ENCODE assay signal across 25 cellular contexts in genomic region chr2:209086761-209087160, GRCh38.
"Had no signal": no experiment of that assay in that cellular context is flagged by ENCODE, and none has a peak within 500 bp of the region (broad histone marks: within the 10 kb centered on the region; RNA-seq: fewer than 3 reads in every experiment).

No MANE protein-coding gene starts in this region.

- H3K27me3 ChIP-seq: adrenal gland, body of pancreas, colonic mucosa had no signal

- H3K27ac ChIP-seq: adrenal gland, body of pancreas, colonic mucosa, VCaP had no signal

- H3K4me1 Mint-ChIP-seq: activated B cell treated with CpG ODN at 0.5 μM for 24 hours; activated naive CD4-positive, alpha-beta T cell treated with anti-CD3 and anti-CD28 coated beads, Interleukin-2, amount 50 U/mL, for 24 hours; activated naive CD8-positive, alpha-beta T cell treated with anti-CD3 and anti-CD28 coated beads for 36 hours; activated naive CD8-positive, alpha-beta T cell treated with anti-CD3 and anti-CD28 coated beads, Interleukin-2, amount 50 U/mL, for 24 hours; activated T-helper 17 cell treated with anti-CD3 and anti-CD28 coated beads, Interleukin-2, amount 50 U/mL, for 72 hours had no signal

- H3K36me3 Mint-ChIP-seq: activated naive CD4-positive, alpha-beta T cell treated with anti-CD3 and anti-CD28 coated beads, Interleukin-2, amount 50 U/mL, for 24 hours; activated naive CD8-positive, alpha-beta T cell treated with anti-CD3 and anti-CD28 coated beads for 36 hours had no signal

- H3K36me3 ChIP-seq: adrenal gland, colonic mucosa had no signal

- H3K27me3 Mint-ChIP-seq: activated B cell treated with CpG ODN at 0.5 μM for 24 hours; activated CD8-positive, alpha-beta T cell treated with anti-CD3 and anti-CD28 coated beads for 36 hours; activated naive CD4-positive, alpha-beta T cell treated with anti-CD3 and anti-CD28 coated beads, Interleukin-2, amount 50 U/mL, for 24 hours; activated naive CD8-positive, alpha-beta T cell treated with anti-CD3 and anti-CD28 coated beads for 36 hours; activated naive CD8-positive, alpha-beta T cell treated with anti-CD3 and anti-CD28 coated beads, Interleukin-2, amount 50 U/mL, for 24 hours; activated T-helper 17 cell treated with anti-CD3 and anti-CD28 coated beads, Interleukin-2, amount 50 U/mL, for 72 hours had no signal

- H3K4me1 ChIP-seq: adrenal gland, body of pancreas, colonic mucosa had no signal

- H3K27ac Mint-ChIP-seq: activated B cell treated with CpG ODN at 0.5 μM for 24 hours; activated CD8-positive, alpha-beta T cell treated with anti-CD3 and anti-CD28 coated beads for 36 hours; activated naive CD4-positive, alpha-beta T cell treated with anti-CD3 and anti-CD28 coated beads for 36 hours; activated naive CD4-positive, alpha-beta T cell treated with anti-CD3 and anti-CD28 coated beads, Interleukin-2, amount 50 U/mL, for 24 hours; activated naive CD8-positive, alpha-beta T cell treated with anti-CD3 and anti-CD28 coated beads for 36 hours; activated naive CD8-positive, alpha-beta T cell treated with anti-CD3 and anti-CD28 coated beads, Interleukin-2, amount 50 U/mL, for 24 hours; activated T-helper 17 cell treated with anti-CD3 and anti-CD28 coated beads, Interleukin-2, amount 50 U/mL, for 72 hours had no signal

- H3K9me3 ChIP-seq: adrenal gland, body of pancreas, colonic mucosa had no signal

- H3K4me3 Mint-ChIP-seq: activated B cell treated with CpG ODN at 0.5 μM for 24 hours; activated CD8-positive, alpha-beta T cell treated with anti-CD3 and anti-CD28 coated beads for 36 hours; activated naive CD4-positive, alpha-beta T cell treated with anti-CD3 and anti-CD28 coated beads for 36 hours; activated naive CD4-positive, alpha-beta T cell treated with anti-CD3 and anti-CD28 coated beads, Interleukin-2, amount 50 U/mL, for 24 hours; activated naive CD8-positive, alpha-beta T cell treated with anti-CD3 and anti-CD28 coated beads for 36 hours; activated naive CD8-positive, alpha-beta T cell treated with anti-CD3 and anti-CD28 coated beads, Interleukin-2, amount 50 U/mL, for 24 hours; activated T-cell treated with anti-CD3 and anti-CD28 coated beads, Interleukin-2, amount 50 U/mL, for 4 hours; activated T-helper 17 cell treated with anti-CD3 and anti-CD28 coated beads, Interleukin-2, amount 50 U/mL, for 72 hours had no signal

- H3K4me3 ChIP-seq: adrenal gland, body of pancreas, colonic mucosa had no signal

- H3K9me3 Mint-ChIP-seq: activated B cell treated with CpG ODN at 0.5 μM for 24 hours; activated naive CD4-positive, alpha-beta T cell treated with anti-CD3 and anti-CD28 coated beads for 36 hours; activated naive CD4-positive, alpha-beta T cell treated with anti-CD3 and anti-CD28 coated beads, Interleukin-2, amount 50 U/mL, for 24 hours; activated naive CD8-positive, alpha-beta T cell treated with anti-CD3 and anti-CD28 coated beads for 36 hours; activated naive CD8-positive, alpha-beta T cell treated with anti-CD3 and anti-CD28 coated beads, Interleukin-2, amount 50 U/mL, for 24 hours had no signal

- DNase-seq: activated B cell treated with CpG ODN at 0.5 μM for 24 hours; activated CD4-positive, alpha-beta T cell treated with anti-CD3 and anti-CD28 coated beads for 48 hours; activated CD4-positive, alpha-beta T cell treated with anti-CD3 and anti-CD28 coated beads, Interleukin-2, amount 50 U/mL, for 1 hour; activated CD4-positive, alpha-beta T cell treated with anti-CD3 and anti-CD28 coated beads, Interleukin-2, amount 50 U/mL, for 48 hours; activated CD8-positive, alpha-beta memory T cell treated with anti-CD3 and anti-CD28 coated beads for 24 hours; activated CD8-positive, alpha-beta T cell treated with anti-CD3 and anti-CD28 coated beads for 36 hours; activated effector memory CD4-positive, alpha-beta T cell treated with anti-CD3 and anti-CD28 coated beads, Interleukin-2, amount 50 U/mL, for 16 hours; activated naive CD4-positive, alpha-beta T cell treated with anti-CD3 and anti-CD28 coated beads for 36 hours; activated naive CD8-positive, alpha-beta T cell treated with anti-CD3 and anti-CD28 coated beads for 36 hours; activated naive CD8-positive, alpha-beta T cell treated with anti-CD3 and anti-CD28 coated beads, Interleukin-2, amount 50 U/mL, for 24 hours; activated T-cell treated with anti-CD3 and anti-CD28 coated beads, Interleukin-2, amount 50 U/mL, for 4 hours; adrenal gland; amygdala; aorta; body of pancreas; central memory CD4-positive, alpha-beta T cell; cerebellar nuclear complex; colonic mucosa; effector CD8-positive, alpha-beta T cell; foreskin fibroblast; head of caudate nucleus; T-helper 2 cell had no signal
